ENCODE assay signal across 21 cellular contexts in the genomic region with DNA sequence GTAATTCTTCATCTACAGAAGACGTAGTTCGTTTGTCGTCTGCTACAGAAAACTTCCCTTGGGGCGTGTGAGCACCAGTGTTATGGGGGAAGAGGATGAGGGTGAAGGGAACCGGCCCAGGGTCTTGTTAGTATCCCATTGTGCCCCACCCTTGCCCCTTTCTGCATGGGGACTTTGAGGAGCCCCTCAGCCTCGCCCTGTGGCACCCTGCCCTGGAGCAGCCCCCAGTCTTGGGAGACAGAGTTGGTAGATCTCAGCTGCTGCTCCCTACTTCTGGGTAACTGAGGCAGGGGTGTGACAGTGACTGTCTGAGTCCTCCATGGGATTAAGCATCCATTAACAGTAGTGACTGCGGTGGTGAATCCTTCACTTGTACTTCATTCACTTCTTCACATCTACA. TPM values are rescaled to one million over a fixed set of nuclear protein-coding genes. Genes with fewer than 3 reads are reported as not detected.
DNase-seq lines count a peak whose midpoint lies in the region; ATAC-seq and TF ChIP-seq lines count a peak whose summit lies in the region.
"Had no signal": no experiment of that assay in that cellular context is flagged by ENCODE, and none has a peak within 500 bp of the region (broad histone marks: within the 10 kb centered on the region; RNA-seq: fewer than 3 reads in every experiment).

No MANE protein-coding gene starts in this region.

- H3K27ac ChIP-seq in caudate nucleus (ENCODE audit: low read depth, low read length): peak overlapping the region; percentile 75
- no peak overlapping the region for H3K27ac ChIP-seq in coronary artery
- no peak overlapping the region for H3K27ac ChIP-seq in vagina

- TF ChIP-seq POLR2A in vagina (IDR thresholded peaks at IDR 0.05): no peak

- H3K4me3 ChIP-seq in coronary artery: no peak overlapping the region
- no peak overlapping the region for H3K4me3 ChIP-seq in vagina
- H3K4me3 ChIP-seq: GM12878, GM23338 had no signal

- intact Hi-C loops in vagina (cut with DNase I): no loop called here

- no peak for ATAC-seq in HG03159 (IDR thresholded peaks at IDR 0.05; ENCODE audit: unreplicated experiment)
- ATAC-seq: GM12878, GM23338, HCT116 had no signal

- H3K4me1 ChIP-seq in vagina: no peaks in the 10 kb centered on the region
- H3K4me1 ChIP-seq: BE2C had no signal

- TF ChIP-seq CTCF in coronary artery (IDR thresholded peaks at IDR 0.05) (no peak), vagina (IDR thresholded peaks at IDR 0.05) (no peak)

- DNase-seq in caudate nucleus (lab: John Stamatoyannopoulos, UW) (no peak), coronary artery (ENCODE audit: low spot score) (peak; percentile 28), islet precursor cell (peak; percentile 32), vagina (ENCODE audit: extremely low spot score in 2 of 2) (peak; percentile 58 to 70), RPMI8226 (no peak)
- DNase-seq: ACHN; BE2C; C1 segment of cervical spinal cord; CD4-positive, CD25-positive, alpha-beta regulatory T cell; CD8-positive, alpha-beta memory T cell; COR-L47; DMS 273 treated with DMSO at 0.1 percent for 48 hours; DMS53; DND-41; EL; HFFc6; IMR-90 had no signal

- H3K9me3 ChIP-seq in vagina: no peaks in the 10 kb centered on the region
- H3K9me3 ChIP-seq: BE2C had no signal

- H3K36me3 ChIP-seq in vagina: no peaks in the 10 kb centered on the region

- no peaks in the 10 kb centered on the region for H3K27me3 ChIP-seq in vagina
- H3K27me3 ChIP-seq: BE2C had no signal

RNA-seq across cellular contexts. Expression of a gene that starts 50.1 kb away (rescaled TPM):
- 17.2 TPM for total RNA-seq in vagina
- total RNA-seq: HFFc6 had no signal

Comparison
In these comparisons a context has a peak if more than half of its experiments do, and no peak if none do; other contexts are left out.
1. DNase-seq: peak in coronary artery (single experiment), islet precursor cell (single experiment) and vagina (2 of 2); none in caudate nucleus (0 of 61) and RPMI8226 (single experiment).